22 cellular contexts compared by ENCODE assay signal in the genomic region with DNA sequence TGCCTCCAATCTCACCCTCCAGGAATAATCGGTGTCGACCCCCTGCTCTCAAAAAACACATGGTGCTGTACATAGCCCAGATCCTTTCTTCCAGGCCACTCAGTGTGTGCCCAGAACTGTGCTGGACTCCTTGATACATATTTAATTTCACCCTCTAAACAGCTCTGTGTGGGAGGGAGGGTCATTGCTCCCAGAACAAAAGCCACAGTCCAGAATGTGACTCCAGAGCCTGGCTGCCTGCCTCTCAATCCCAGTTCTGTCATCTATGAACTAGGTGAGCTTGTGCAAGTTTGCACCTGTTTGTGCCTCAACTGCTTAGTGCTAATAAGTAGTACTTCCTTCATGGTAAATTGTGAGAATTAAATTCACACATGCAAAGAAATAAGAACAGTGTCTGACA.
DNase-seq lines count a peak whose midpoint lies in the region; ATAC-seq, FAIRE-seq and TF ChIP-seq lines count a peak whose summit lies in the region.
"Had no signal": no experiment of that assay in that cellular context is flagged by ENCODE, and none has a peak within 500 bp of the region (broad histone marks: within the 10 kb centered on the region; RNA-seq: fewer than 3 reads in every experiment).

No MANE protein-coding gene starts in this region.

- TF ChIP-seq POLR2A in HepG2 (IDR thresholded peaks at IDR 0.05; ENCODE audit: insufficient read depth in 1 of 2, low read depth in 2 of 2, low read length in 2 of 2) = no peak

- no peak overlapping the region for H2AFZ ChIP-seq in HepG2 (ENCODE audit: low read length)

- H3K4me2 ChIP-seq in HepG2 (ENCODE audit: low read depth, low read length) = no peak overlapping the region
- H3K4me2 ChIP-seq: BLaER1 had no signal

- TF ChIP-seq CTCF in liver (IDR thresholded peaks at IDR 0.05; ENCODE audit: low read depth, low read length, missing input control) (no peak), HepG2 (CRISPR knock-in tag; IDR thresholded peaks at IDR 0.05) (no peak)

- intact Hi-C loops in HepG2 (cut with micrococcal nuclease; ENCODE audit: unreplicated experiment) = no loop called here

- in situ Hi-C loops in HepG2 (cut with HindIII; ENCODE audit: extremely low pct_ligation_motif_present, low pct_unique_long_range_greater_than_20kb) = no loop called here

- no peaks in the 10 kb centered on the region for H4K20me1 ChIP-seq in HepG2 (ENCODE audit: insufficient read depth, low read length)
- H4K20me1 ChIP-seq: BLaER1 had no signal

- H3K79me2 ChIP-seq in HepG2 (ENCODE audit: insufficient read depth, low read length) = no peaks in the 10 kb centered on the region

- CTCF ChIA-PET in HepG2 (lab: Yijun Ruan, JAX; ENCODE audit: low intra/inter-chr PET ratio, low total read pairs) = no interaction called here

- H3K27me3 ChIP-seq in liver (ENCODE audit: control insufficient read depth in 4 of 4, insufficient read depth in 4 of 4, low read length in 3 of 4) = no peaks in the 10 kb centered on the region
- H3K27me3 ChIP-seq in HepG2 (ENCODE audit: control insufficient read depth in 1 of 2, insufficient read depth in 2 of 2, low read length in 2 of 2) = peaks cover 0 to 2% of the 10 kb centered on the region in 2 experiments; a peak in 1 of 5 replicates
- H3K27me3 ChIP-seq: BLaER1 had no signal

- TF ChIP-seq RAD21 in liver (IDR thresholded peaks at IDR 0.05) = peak in 1 of 2 donors; percentile 9
- TF ChIP-seq RAD21 in HepG2 (CRISPR knock-in tag; IDR thresholded peaks at IDR 0.05) = no peak

- H3K4me3 ChIP-seq in liver (ENCODE audit: low read depth in 1 of 3, low read length in 3 of 3) = no peak overlapping the region
- H3K4me3 ChIP-seq in HepG2 (replicated peaks in 1 of 3; ENCODE audit: insufficient read depth in 1 of 3, low read depth in 2 of 3, low read length in 3 of 3) = no peak overlapping the region
- H3K4me3 ChIP-seq: BLaER1 had no signal

- WGBS in liver = 88% methylated on average over 2 of the region's 2 CpGs
- 28% methylated on average over 2 of the region's 2 CpGs for WGBS in HepG2 (ENCODE audit: low lambda C conversion rate)

- H3K4me1 ChIP-seq in liver (ENCODE audit: control insufficient read depth in 4 of 4, insufficient read depth in 4 of 4, low read length in 3 of 4) = peaks cover 0 to 7% (median 5%) of the 10 kb centered on the region in 4 donors
- no peaks in the 10 kb centered on the region for H3K4me1 ChIP-seq in HepG2 (ENCODE audit: insufficient read depth, low read length)
- H3K4me1 ChIP-seq: BE2C had no signal

- H3K27ac ChIP-seq in liver (ENCODE audit: low read depth in 1 of 2, low read length in 2 of 2) (no peak overlapping the region), HepG2 (ENCODE audit: extremely low read length, insufficient read depth, low read length) (no peak overlapping the region)
- H3K27ac ChIP-seq: BLaER1 had no signal

- no peaks in the 10 kb centered on the region for H3K9me3 ChIP-seq in liver (ENCODE audit: control insufficient read depth in 4 of 4, low read length in 3 of 4)
- H3K9me3 ChIP-seq in HepG2 (ENCODE audit: low read length) = no peaks in the 10 kb centered on the region
- H3K9me3 ChIP-seq: BE2C, BLaER1 had no signal

- no peak overlapping the region for H3K9ac ChIP-seq in liver (ENCODE audit: low read depth in 1 of 2, low read length in 2 of 2)
- no peak overlapping the region for H3K9ac ChIP-seq in HepG2 (ENCODE audit: insufficient read depth, low read depth, low read length)
- H3K9ac ChIP-seq: BLaER1 had no signal

- DNase-seq in HepG2 (ENCODE audit: low spot score) = no peak
- peak; percentile 29 for DNase-seq in NCI-H69 (lab: John Stamatoyannopoulos, UW)
- no peak for DNase-seq in left lobe of liver (ENCODE audit: low spot score)
- DNase-seq in foreskin melanocyte = no peak
- DNase-seq in DMS53 (lab: John Stamatoyannopoulos, UW) = no peak
- DNase-seq: 8988T; ACHN; BE2C; C1 segment of cervical spinal cord; CD4-positive, alpha-beta memory T cell; CD4-positive, CD25-positive, alpha-beta regulatory T cell; CD8-positive, alpha-beta memory T cell; COR-L47; DMS153; DMS79 treated with DMSO at 0.1 percent for 48 hours; GF-D8 had no signal

- no TSS peak for BruUV-seq in HepG2 (replicated peaks; lab: Mats Ljungman, UMichigan)

- ATAC-seq in HepG2 (no peak), left lobe of liver (peak; percentile 89), GM18520 (IDR thresholded peaks at IDR 0.05; ENCODE audit: unreplicated experiment) (no peak)

- POLR2A ChIA-PET in HepG2 (lab: Yijun Ruan, JAX) = no interaction called here

- TF ChIP-seq EP300 in HepG2 (IDR thresholded peaks at IDR 0.05; ENCODE audit: low read depth in 2 of 2, low read length in 2 of 2) (no peak), HepG2 (CRISPR knock-in tag; IDR thresholded peaks at IDR 0.05; ENCODE audit: borderline replicate concordance) (no peak)

- no peak for FAIRE-seq in HepG2 (lab: Jason Lieb, UNC)
- FAIRE-seq: A204.1, G401.6, GM12891 had no signal

- H3K36me3 ChIP-seq in liver (ENCODE audit: control insufficient read depth in 4 of 4, insufficient read depth in 3 of 4, low read depth in 1 of 4, low read length in 3 of 4) = peaks cover 0 to 1% (median 0%) of the 10 kb centered on the region in 4 donors
- no peaks in the 10 kb centered on the region for H3K36me3 ChIP-seq in HepG2 (replicated peaks in 1 of 2; ENCODE audit: control insufficient read depth in 1 of 2, insufficient read depth in 2 of 2, low read length in 2 of 2)
- H3K36me3 ChIP-seq: BE2C, BLaER1 had no signal

TF ChIP-seq in liver, 16 proteins besides CTCF, POLR2A, EP300 and RAD21:
- TF ChIP-seq EGR1 (IDR thresholded peaks at IDR 0.05; ENCODE audit: low read depth in 2 of 2) (peak; percentile 48 to 52), SP1 (IDR thresholded peaks at IDR 0.05) (no peak), HNF4A (conservative IDR thresholded peaks at IDR 0.05) (peak; percentile 66 to 69), RXRA (IDR thresholded peaks at IDR 0.05) (peak; percentile 82 to 87)

TF ChIP-seq in HepG2, 621 proteins besides CTCF, POLR2A, EP300 and RAD21:
- TF ChIP-seq ZNF7 (CRISPR knock-in tag; IDR thresholded peaks at IDR 0.05) (no peak), MAF1 (CRISPR knock-in tag; IDR thresholded peaks at IDR 0.05; ENCODE audit: borderline replicate concordance) (no peak), FOXM1 (CRISPR knock-in tag; IDR thresholded peaks at IDR 0.05) (no peak), CBFB (CRISPR knock-in tag; IDR thresholded peaks at IDR 0.05) (no peak), FOXA3 (CRISPR knock-in tag; IDR thresholded peaks at IDR 0.05) (no peak), ZNF225 (CRISPR knock-in tag; IDR thresholded peaks at IDR 0.05) (no peak), ZNF670 (CRISPR knock-in tag; IDR thresholded peaks at IDR 0.05; ENCODE audit: borderline replicate concordance) (no peak), MBNL3 (CRISPR knock-in tag; conservative IDR thresholded peaks at IDR 0.05) (no peak), ZNF263 (CRISPR knock-in tag; IDR thresholded peaks at IDR 0.05) (no peak), ZSCAN31 (CRISPR knock-in tag; IDR thresholded peaks at IDR 0.05; ENCODE audit: low read depth) (no peak), NFYC (CRISPR knock-in tag; IDR thresholded peaks at IDR 0.05) (no peak), GABPB1 (CRISPR knock-in tag; IDR thresholded peaks at IDR 0.05) (no peak), ZNF430 (CRISPR knock-in tag; IDR thresholded peaks at IDR 0.05) (no peak), ZNF629 (CRISPR knock-in tag; conservative IDR thresholded peaks at IDR 0.05) (no peak), HDAC2 (CRISPR knock-in tag; IDR thresholded peaks at IDR 0.05) (no peak), KLF11 (CRISPR knock-in tag; IDR thresholded peaks at IDR 0.05) (no peak)
- TF ChIP-seq, protein P1, sequence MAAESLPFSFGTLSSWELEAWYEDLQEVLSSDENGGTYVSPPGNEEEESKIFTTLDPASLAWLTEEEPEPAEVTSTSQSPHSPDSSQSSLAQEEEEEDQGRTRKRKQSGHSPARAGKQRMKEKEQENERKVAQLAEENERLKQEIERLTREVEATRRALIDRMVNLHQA (CRISPR knock-in tag; IDR thresholded peaks at IDR 0.05) = no peak
- TF ChIP-seq, protein P2, sequence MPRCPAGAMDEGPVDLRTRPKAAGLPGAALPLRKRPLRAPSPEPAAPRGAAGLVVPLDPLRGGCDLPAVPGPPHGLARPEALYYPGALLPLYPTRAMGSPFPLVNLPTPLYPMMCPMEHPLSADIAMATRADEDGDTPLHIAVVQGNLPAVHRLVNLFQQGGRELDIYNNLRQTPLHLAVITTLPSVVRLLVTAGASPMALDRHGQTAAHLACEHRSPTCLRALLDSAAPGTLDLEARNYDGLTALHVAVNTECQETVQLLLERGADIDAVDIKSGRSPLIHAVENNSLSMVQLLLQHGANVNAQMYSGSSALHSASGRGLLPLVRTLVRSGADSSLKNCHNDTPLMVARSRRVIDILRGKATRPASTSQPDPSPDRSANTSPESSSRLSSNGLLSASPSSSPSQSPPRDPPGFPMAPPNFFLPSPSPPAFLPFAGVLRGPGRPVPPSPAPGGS (CRISPR knock-in tag; IDR thresholded peaks at IDR 0.05) = no peak
TF ChIP-seq in HepG2: peak in this region for 0.
